ENCODE assay signal across 8 cellular contexts in the genomic region with DNA sequence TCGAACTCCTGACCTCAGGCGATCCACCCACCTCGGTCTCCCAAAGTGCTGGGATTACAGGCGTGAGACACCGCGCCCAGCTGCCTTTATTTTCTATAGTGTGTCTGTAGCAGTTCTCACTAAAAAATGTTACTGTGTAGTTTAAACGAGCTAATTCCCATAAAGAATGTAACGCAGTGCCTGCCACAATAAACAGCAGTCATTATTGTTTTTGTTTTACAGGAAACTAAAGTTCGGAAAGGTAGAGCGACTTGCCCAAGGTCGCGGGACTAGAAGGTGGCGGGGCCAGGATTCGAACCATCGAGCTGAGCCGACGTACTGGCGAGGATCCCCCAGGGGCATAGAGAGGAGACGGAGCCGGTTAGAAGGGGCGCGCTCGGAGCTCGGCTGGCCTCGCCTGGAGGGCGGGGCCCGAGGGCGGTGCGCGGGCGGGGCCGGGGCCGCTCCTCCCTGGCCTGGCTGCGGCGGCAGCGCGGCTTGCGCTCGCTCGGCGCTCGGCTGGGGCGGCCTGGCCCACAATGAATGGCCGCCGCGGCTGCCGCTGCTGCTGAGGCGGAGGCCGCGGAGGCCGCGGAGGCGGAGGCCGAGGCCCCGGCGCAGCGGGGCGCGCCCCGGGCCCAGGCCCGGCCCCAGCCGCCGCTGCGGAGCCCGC. TPM values are rescaled to one million over a fixed set of nuclear protein-coding genes. Genes with fewer than 3 reads are reported as not detected.
DNase-seq lines count a peak whose midpoint lies in the region; ATAC-seq, FAIRE-seq and TF ChIP-seq lines count a peak whose summit lies in the region.

A gene (plus strand): TSS at position 493 of the 652 bp plus-strand sequence. CDS start 16,944 bp downstream, outside the sequence.

- peak within 1 kb of the TSS; percentile 98 for H3K4me2 ChIP-seq in astrocyte (ENCODE audit: low read length)

- peaks cover 71% of the 10 kb centered on the region for H3K79me2 ChIP-seq in astrocyte (ENCODE audit: insufficient read depth, low read length)

- peaks cover 5% of the 10 kb centered on the region for H3K36me3 ChIP-seq in astrocyte (ENCODE audit: insufficient read depth, low read length)

- peak within 1 kb of the TSS; percentile 95 for H3K9ac ChIP-seq in astrocyte (ENCODE audit: low read length)

- no peaks in the 10 kb centered on the region for H3K9me3 Mint-ChIP-seq in astrocyte (ENCODE audit: unreplicated experiment)

- ATAC-seq in HG02798 (IDR thresholded peaks at IDR 0.05; ENCODE audit: poor library complexity, unreplicated experiment) = peak; percentile 73
- no peak for ATAC-seq in GM18870 (IDR thresholded peaks at IDR 0.05; ENCODE audit: unreplicated experiment)

- peak within 1 kb of the TSS; percentile 88 for H3K27ac ChIP-seq in astrocyte (ENCODE audit: low read depth, low read length)

- H3K27ac Mint-ChIP-seq in astrocyte (ENCODE audit: unreplicated experiment) = peak within 1 kb of the TSS; percentile 98

- H3K4me3 Mint-ChIP-seq in astrocyte (ENCODE audit: unreplicated experiment) = peak within 1 kb of the TSS; percentile 98

- no peak for TF ChIP-seq CTCF in astrocyte (IDR thresholded peaks at IDR 0.05; ENCODE audit: insufficient read depth, low read depth, low read length)

- peaks cover 45% of the 10 kb centered on the region for H3K4me1 Mint-ChIP-seq in astrocyte (ENCODE audit: low read depth, unreplicated experiment)

- H2AFZ ChIP-seq in astrocyte (ENCODE audit: low read depth, low read length) = peak within 1 kb of the TSS; percentile 83

- peak; percentile 54 for TF ChIP-seq POLR2A in GM10847 (IDR thresholded peaks at IDR 0.05; ENCODE audit: extremely low read depth, insufficient read length)

- H3K4me3 ChIP-seq in astrocyte (ENCODE audit: insufficient read depth, low read depth, low read length) = peak within 1 kb of the TSS; percentile 94

- H3K27me3 Mint-ChIP-seq in astrocyte (ENCODE audit: low read depth, unreplicated experiment) = no peaks in the 10 kb centered on the region

- H3K4me1 ChIP-seq in astrocyte (ENCODE audit: insufficient read depth, low read length) = peaks cover 58% of the 10 kb centered on the region

- no peaks in the 10 kb centered on the region for H3K9me3 ChIP-seq in astrocyte (ENCODE audit: insufficient read depth, low read depth, low read length)

- DNase-seq in NCI-H1694 treated with DMSO at 0.1 percent for 48 hours (lab: John Stamatoyannopoulos, UW) = peak; percentile 83
- DNase-seq in T-helper 9 cell = peak; percentile 79
- DNase-seq in astrocyte (ENCODE audit: low read depth) = peak; percentile 69
- peak; percentile 97 for DNase-seq in hepatic stellate cell (ENCODE audit: low spot score)
- DNase-seq in retina = peak; percentile 86

- peaks cover 42% of the 10 kb centered on the region for H4K20me1 ChIP-seq in astrocyte (ENCODE audit: insufficient read depth, low read length)

- no peaks in the 10 kb centered on the region for H3K27me3 ChIP-seq in astrocyte (ENCODE audit: insufficient read depth, low read length)

- peaks cover 3% of the 10 kb centered on the region for H3K36me3 Mint-ChIP-seq in astrocyte (ENCODE audit: low read depth, unreplicated experiment)

- FAIRE-seq in astrocyte (lab: Jason Lieb, UNC) = no peak

RNA-seq across cellular contexts. Expression of the gene that starts here (rescaled TPM):
- total RNA-seq in astrocyte = 96.4 and 104 TPM in 2 replicates
